23 cellular contexts compared by ENCODE assay signal in genomic region chr20:38617830-38618196, GRCh38. TPM values are rescaled to one million over a fixed set of nuclear protein-coding genes. Genes with fewer than 3 reads are reported as not detected.
"Had no signal": no experiment of that assay in that cellular context is flagged by ENCODE, and none has a peak within 500 bp of the region (broad histone marks: within the 10 kb centered on the region; RNA-seq: fewer than 3 reads in every experiment).

No MANE protein-coding gene starts in this region.

- H3K27ac ChIP-seq: gastrocnemius medialis, heart right ventricle, parathyroid adenoma, psoas muscle, sigmoid colon, upper lobe of left lung, uterus had no signal

- H3K4me3 ChIP-seq: gastrocnemius medialis, heart right ventricle, psoas muscle, sigmoid colon, skin epidermis, upper lobe of left lung, uterus had no signal

- H3K9me3 Mint-ChIP-seq: dendritic cell treated with granulocyte-macrophage colony-stimulating factor and Interleukin-4, amounts not matched to agents 40 ng/mL and 50 ng/mL, for 4 days; effector memory CD8-positive, alpha-beta T cell; nephron had no signal

- H3K4me1 Mint-ChIP-seq: nephron had no signal

- H3K9ac ChIP-seq: parathyroid adenoma had no signal

- DNase-seq: cerebellar nuclear complex; effector memory CD8-positive, alpha-beta T cell; erythroblast; gastrocnemius medialis; heart right ventricle; hypothalamus; midbrain; psoas muscle; retina; sigmoid colon; stimulated activated CD4-positive, alpha-beta T cell treated with anti-CD3 and anti-CD28 coated beads, Interleukin-12 subunit alpha, Interleukin-12 subunit beta, amount 100 ng/mL, for 4 hours; stimulated activated naive CD4-positive, alpha-beta T cell treated with Interleukin-2 at 50 U/mL for 16 hours; upper lobe of left lung; uterus had no signal

- H3K36me3 ChIP-seq: gastrocnemius medialis, heart right ventricle, sigmoid colon, upper lobe of left lung, uterus had no signal

- H3K4me1 ChIP-seq: gastrocnemius medialis, heart right ventricle, parathyroid adenoma, psoas muscle, sigmoid colon, uterus had no signal

- ATAC-seq: effector memory CD8-positive, alpha-beta T cell; gastrocnemius medialis; heart right ventricle; psoas muscle had no signal

- H3K27me3 ChIP-seq: upper lobe of left lung, uterus had no signal

- H3K27ac Mint-ChIP-seq: dendritic cell treated with granulocyte-macrophage colony-stimulating factor and Interleukin-4, amounts not matched to agents 40 ng/mL and 50 ng/mL, for 4 days; effector memory CD8-positive, alpha-beta T cell; nephron had no signal

- H3K4me3 Mint-ChIP-seq: dendritic cell treated with granulocyte-macrophage colony-stimulating factor and Interleukin-4, amounts not matched to agents 40 ng/mL and 50 ng/mL, for 4 days; effector memory CD8-positive, alpha-beta T cell; nephron had no signal

- H3K9me3 ChIP-seq: gastrocnemius medialis, heart right ventricle, psoas muscle, sigmoid colon, upper lobe of left lung, uterus had no signal

RNA-seq across cellular contexts. Expression of gene ARHGAP40, which starts 16.2 kb away (rescaled TPM):
- total RNA-seq: fibroblast of villous mesenchyme, gastrocnemius medialis, heart right ventricle, lung microvascular endothelial cell, omental fat pad, psoas muscle, sigmoid colon had no signal
- polyA plus RNA-seq: heart right ventricle, liver, sigmoid colon had no signal

RNA-seq across cellular contexts. Expression of gene ADIG, which starts 36.8 kb away (rescaled TPM):
- total RNA-seq: fibroblast of villous mesenchyme, gastrocnemius medialis, liver, lung microvascular endothelial cell, omental fat pad, psoas muscle, sigmoid colon, uterus had no signal
- polyA plus RNA-seq: heart right ventricle, liver, psoas muscle, sigmoid colon, thymus had no signal
